ENCODE assay signal across 13 cellular contexts in genomic region chr13:90414691-90415596, GRCh38.
DNase-seq lines count a peak whose midpoint lies in the region; ATAC-seq and TF ChIP-seq lines count a peak whose summit lies in the region.
"Had no signal": no experiment of that assay in that cellular context is flagged by ENCODE, and none has a peak within 500 bp of the region (broad histone marks: within the 10 kb centered on the region; RNA-seq: fewer than 3 reads in every experiment).

No MANE protein-coding gene starts in this region.

- H3K4me3 Mint-ChIP-seq in H9: no peak overlapping the region
- H3K4me3 Mint-ChIP-seq: activated naive CD4-positive, alpha-beta T cell treated with anti-CD3 and anti-CD28 coated beads, Interleukin-2, amount 10 ng/mL, durations not matched to agents 7 days and 5 days had no signal

- TF ChIP-seq POLR2A in uterus (IDR thresholded peaks at IDR 0.05): no peak

- H3K36me3 Mint-ChIP-seq in H9 (ENCODE audit: insufficient read depth in 1 of 3, low read depth in 3 of 3): no peaks in the 10 kb centered on the region; a peak in 1 of 7 replicates
- H3K36me3 Mint-ChIP-seq: activated naive CD4-positive, alpha-beta T cell treated with anti-CD3 and anti-CD28 coated beads, Interleukin-2, amount 10 ng/mL, durations not matched to agents 7 days and 5 days had no signal

- no peak overlapping the region for H3K4me2 ChIP-seq in mesenchymal stem cell (ENCODE audit: low read length, poor library complexity, severe bottlenecking)
- no peak overlapping the region for H3K4me2 ChIP-seq in H9 (ENCODE audit: insufficient read depth, insufficient read length, low read length)

- H3K9me3 ChIP-seq in mesenchymal stem cell (ENCODE audit: control insufficient read depth, low read length): no peaks in the 10 kb centered on the region
- H3K9me3 ChIP-seq in uterus: no peaks in the 10 kb centered on the region
- no peaks in the 10 kb centered on the region for H3K9me3 ChIP-seq in H9 (ENCODE audit: control insufficient read depth, low read depth, low read length)

- TF ChIP-seq CTCF in cardiac fibroblast (IDR thresholded peaks at IDR 0.05; ENCODE audit: low read depth, low read length) (no peak), uterus (IDR thresholded peaks at IDR 0.05) (no peak), H9 (conservative IDR thresholded peaks at IDR 0.05) (no peak)

- H3K27ac ChIP-seq in mesenchymal stem cell (ENCODE audit: low read length, poor library complexity, severe bottlenecking): peak overlapping the region; percentile 54
- no peak overlapping the region for H3K27ac ChIP-seq in uterus
- no peak overlapping the region for H3K27ac ChIP-seq in H9 (ENCODE audit: insufficient read length, low read depth, low read length)

- no peak overlapping the region for H3K56ac ChIP-seq in H9 (ENCODE audit: insufficient read length, low read depth, low read length)

- no peaks in the 10 kb centered on the region for H3K27me3 Mint-ChIP-seq in H9 (ENCODE audit: low read depth)
- H3K27me3 Mint-ChIP-seq: activated naive CD4-positive, alpha-beta T cell treated with anti-CD3 and anti-CD28 coated beads, Interleukin-2, amount 10 ng/mL, durations not matched to agents 7 days and 5 days had no signal

- H3T11ph ChIP-seq in H9 (ENCODE audit: low read length): no peak overlapping the region

- no peaks in the 10 kb centered on the region for H3K79me2 ChIP-seq in H9 (ENCODE audit: insufficient read depth, low read length)

- intact Hi-C loops in uterus (cut with DNase I; ENCODE audit: low total_unique reads): no loop called here

- H3K18ac ChIP-seq in mesenchymal stem cell (ENCODE audit: low read depth in 1 of 2, low read length in 2 of 2) (no peak overlapping the region), H9 (ENCODE audit: insufficient read length, low read depth, low read length) (no peak overlapping the region)

- no peak overlapping the region for H3K9ac ChIP-seq in mesenchymal stem cell (ENCODE audit: low read length)
- H3K9ac ChIP-seq in H9 (ENCODE audit: extremely low read depth, insufficient read length, low read length): no peak overlapping the region

- DNase-seq in EL: peak; percentile 78
- DNase-seq in NCI-H226: peak; percentile 64
- peak; percentile 66 to 79 for DNase-seq in cardiac fibroblast (ENCODE audit: low read depth in 2 of 2)
- peak; percentile 87 for DNase-seq in mesenchymal stem cell
- DNase-seq in uterus: no peak
- no peak for DNase-seq in H9
- DNase-seq: activated CD4-positive, CD25-positive, alpha-beta regulatory T cell; activated naive CD4-positive, alpha-beta T cell treated with anti-CD3 and anti-CD28 coated beads, Interleukin-2, amount 10 ng/mL, durations not matched to agents 7 days and 5 days; DND-41; midbrain; stimulated activated naive CD4-positive, alpha-beta T cell treated with Interleukin-2 at 50 U/mL for 16 hours had no signal

- H3K4me1 ChIP-seq in mesenchymal stem cell (ENCODE audit: control insufficient read depth, insufficient read depth, low read depth, low read length) (no peaks in the 10 kb centered on the region), uterus (no peaks in the 10 kb centered on the region), H9 (ENCODE audit: insufficient read depth, low read length) (no peaks in the 10 kb centered on the region)

- peak overlapping the region in 1 of 3 experiments; percentile 10; a peak in 1 of 7 replicates for H3K27ac Mint-ChIP-seq in H9
- H3K27ac Mint-ChIP-seq: activated naive CD4-positive, alpha-beta T cell treated with anti-CD3 and anti-CD28 coated beads, Interleukin-2, amount 10 ng/mL, durations not matched to agents 7 days and 5 days had no signal

- H2AFZ ChIP-seq in mesenchymal stem cell (ENCODE audit: low read depth, low read length): no peak overlapping the region
- no peak overlapping the region for H2AFZ ChIP-seq in H9 (ENCODE audit: low read length)

- H2BK20ac ChIP-seq in H9 (ENCODE audit: low read depth, low read length, poor library complexity, severe bottlenecking): no peak overlapping the region

- H2AK5ac ChIP-seq in mesenchymal stem cell (ENCODE audit: low read length, severe bottlenecking) (no peak overlapping the region), H9 (ENCODE audit: insufficient read length, low read length) (no peak overlapping the region)

- no peak for ATAC-seq in HG02759 (IDR thresholded peaks at IDR 0.05; ENCODE audit: unreplicated experiment)
- ATAC-seq in HG02852 (IDR thresholded peaks at IDR 0.05; ENCODE audit: unreplicated experiment): no peak

- no peaks in the 10 kb centered on the region for H3K23me2 ChIP-seq in H9 (ENCODE audit: insufficient read length, low read depth, low read length, poor library complexity, severe bottlenecking)

- H2BK12ac ChIP-seq in mesenchymal stem cell (ENCODE audit: low read length in 2 of 2) (no peak overlapping the region), H9 (ENCODE audit: insufficient read length, low read depth, low read length) (no peak overlapping the region)

- H3K23ac ChIP-seq in mesenchymal stem cell (ENCODE audit: low read length in 2 of 2): no peak overlapping the region
- no peak overlapping the region for H3K23ac ChIP-seq in H9 (ENCODE audit: insufficient read length, low read depth, low read length)

- H4K5ac ChIP-seq in H9 (ENCODE audit: insufficient read length, low read depth, low read length): no peak overlapping the region

- H3K9me3 Mint-ChIP-seq in H9: no peaks in the 10 kb centered on the region

- no peak overlapping the region for H3K14ac ChIP-seq in mesenchymal stem cell (ENCODE audit: low read length in 2 of 2)
- no peak overlapping the region for H3K14ac ChIP-seq in H9 (ENCODE audit: insufficient read depth, low read length)

- no peak overlapping the region for H4K91ac ChIP-seq in mesenchymal stem cell (ENCODE audit: low read length)
- no peak overlapping the region for H4K91ac ChIP-seq in H9 (ENCODE audit: insufficient read length, low read depth, low read length)

- H2BK5ac ChIP-seq in mesenchymal stem cell (ENCODE audit: low read depth, low read length, poor library complexity, severe bottlenecking) (no peak overlapping the region), H9 (ENCODE audit: insufficient read length, low read length) (no peak overlapping the region)

- H3K4me1 Mint-ChIP-seq in H9: peaks cover 15 to 21% of the 10 kb centered on the region in 2 experiments
- H3K4me1 Mint-ChIP-seq: activated naive CD4-positive, alpha-beta T cell treated with anti-CD3 and anti-CD28 coated beads, Interleukin-2, amount 10 ng/mL, durations not matched to agents 7 days and 5 days had no signal

- H2BK15ac ChIP-seq in mesenchymal stem cell (ENCODE audit: low read depth, poor library complexity, severe bottlenecking): no peak overlapping the region
- H2BK15ac ChIP-seq in H9 (ENCODE audit: low read depth, low read length): no peak overlapping the region

- H3K4ac ChIP-seq in mesenchymal stem cell (ENCODE audit: low read depth in 1 of 2, low read length in 2 of 2) (no peak overlapping the region), H9 (ENCODE audit: low read depth, low read length) (no peak overlapping the region)

- H3K79me1 ChIP-seq in mesenchymal stem cell (replicated peaks; ENCODE audit: low read length, poor library complexity, severe bottlenecking) (no peaks in the 10 kb centered on the region), H9 (ENCODE audit: insufficient read depth, low read depth, low read length, poor library complexity, severe bottlenecking) (no peaks in the 10 kb centered on the region)

- H4K8ac ChIP-seq in mesenchymal stem cell (ENCODE audit: low read length) (no peak overlapping the region), H9 (replicated peaks; ENCODE audit: insufficient read length, low read depth, low read length) (no peak overlapping the region)

- no peak overlapping the region for H3K4me3 ChIP-seq in cardiac fibroblast (replicated peaks in 1 of 2; ENCODE audit: low read depth in 2 of 2, low read length in 2 of 2)
- H3K4me3 ChIP-seq in mesenchymal stem cell (ENCODE audit: insufficient read depth in 1 of 2, low read depth in 1 of 2, low read length in 2 of 2): no peak overlapping the region
- H3K4me3 ChIP-seq in uterus: no peak overlapping the region

- WGBS in mesenchymal stem cell: 8% methylated on average over 2 of the region's 3 CpGs
- no CpG with 5 or more reads among the region's 3 CpGs for WGBS in H9 (ENCODE audit: extremely low coverage, insufficient read length, low lambda C conversion rate)

- no peaks in the 10 kb centered on the region for H3K36me3 ChIP-seq in mesenchymal stem cell (ENCODE audit: control insufficient read depth in 1 of 2, insufficient read depth in 2 of 2, low read depth in 1 of 2, low read length in 2 of 2)
- no peaks in the 10 kb centered on the region for H3K36me3 ChIP-seq in uterus

- no peaks in the 10 kb centered on the region for H4K20me1 ChIP-seq in H9 (ENCODE audit: control insufficient read depth, insufficient read depth, insufficient read length)

- H2BK120ac ChIP-seq in mesenchymal stem cell (ENCODE audit: low read depth, low read length) (no peak overlapping the region), H9 (ENCODE audit: low read depth, low read length, poor library complexity, severe bottlenecking) (no peak overlapping the region)

- H3K27me3 ChIP-seq in mesenchymal stem cell (ENCODE audit: control insufficient read depth in 1 of 2, insufficient read depth in 1 of 2, low read length in 2 of 2) (no peaks in the 10 kb centered on the region), uterus (no peaks in the 10 kb centered on the region), H9 (ENCODE audit: insufficient read depth, low read length) (no peaks in the 10 kb centered on the region)

Comparison
In these comparisons a context has a peak if more than half of its experiments do, and no peak if none do; other contexts are left out.
1. DNase-seq: peak in EL (single experiment), NCI-H226 (single experiment), cardiac fibroblast (2 of 2) and mesenchymal stem cell (single experiment); none in uterus (0 of 2) and H9 (single experiment).